17 cellular contexts compared by ENCODE assay signal in genomic region chr1:9273177-9273576, GRCh38.
"Had no signal": no experiment of that assay in that cellular context is flagged by ENCODE, and none has a peak within 500 bp of the region (broad histone marks: within the 10 kb centered on the region; RNA-seq: fewer than 3 reads in every experiment).

No MANE protein-coding gene starts in this region.

- H3K9me3 ChIP-seq: body of pancreas, colonic mucosa, heart left ventricle, right atrium auricular region, suprapubic skin had no signal

- ATAC-seq: body of pancreas; stimulated activated naive CD8-positive, alpha-beta T cell treated with anti-CD3 and anti-CD28 coated beads, Interleukin-15, amount 100 ng/mL, for 72 hours had no signal

- H3K4me3 ChIP-seq: body of pancreas, colonic mucosa, heart left ventricle, right atrium auricular region, suprapubic skin had no signal

- H3K4me1 ChIP-seq: body of pancreas had no signal

- DNase-seq: activated CD4-positive, alpha-beta memory T cell treated with anti-CD3 and anti-CD28 coated beads for 36 hours; activated naive CD8-positive, alpha-beta T cell treated with anti-CD3 and anti-CD28 coated beads for 36 hours; activated T-cell treated with anti-CD3 and anti-CD28 coated beads for 4 hours; amniotic stem cell; body of pancreas; caudate nucleus; colonic mucosa; heart left ventricle; kidney glomerular epithelial cell; mesendoderm; nephron progenitor cell; stimulated activated CD4-positive, alpha-beta T cell treated with anti-CD3 and anti-CD28 coated beads, Interleukin-4, amount 100 ng/mL, for 1 hour; stimulated activated naive CD8-positive, alpha-beta T cell treated with anti-CD3 and anti-CD28 coated beads, Interleukin-15, amount 100 ng/mL, for 72 hours; SW 1271; WERI-Rb-1 had no signal

- H3K27me3 ChIP-seq: body of pancreas, colonic mucosa, heart left ventricle, right atrium auricular region, suprapubic skin had no signal

- H3K27ac ChIP-seq: body of pancreas, colonic mucosa, heart left ventricle, right atrium auricular region, suprapubic skin, WERI-Rb-1 had no signal

- H3K36me3 ChIP-seq: colonic mucosa, right atrium auricular region, WERI-Rb-1 had no signal
